In genomic region chr2:235080108-235080507, GRCh38 we compare ENCODE assay signal across 22 cellular contexts.
"Had no signal": no experiment of that assay in that cellular context is flagged by ENCODE, and none has a peak within 500 bp of the region (broad histone marks: within the 10 kb centered on the region; RNA-seq: fewer than 3 reads in every experiment).

No MANE protein-coding gene starts in this region.

- H3K4me3 Mint-ChIP-seq: activated CD4-positive, alpha-beta memory T cell treated with anti-CD3 and anti-CD28 coated beads, Interleukin-2, amount 10 ng/mL, durations not matched to agents 7 days and 5 days; endodermal cell; naive B cell; neural crest cell; T-helper 17 cell; type B pancreatic cell had no signal

- H3K27ac ChIP-seq: adrenal gland, coronary artery, epithelial cell of prostate, lower lobe of right lung, sigmoid colon, testis, vagina had no signal

- H3K27ac Mint-ChIP-seq: activated CD4-positive, alpha-beta memory T cell treated with anti-CD3 and anti-CD28 coated beads, Interleukin-2, amount 10 ng/mL, durations not matched to agents 7 days and 5 days; activated naive CD4-positive, alpha-beta T cell treated with anti-CD3 and anti-CD28 coated beads, Interleukin-2, amount 50 U/mL, for 72 hours; endodermal cell; naive B cell; T-helper 17 cell; type B pancreatic cell had no signal

- H3K36me3 Mint-ChIP-seq: activated naive CD4-positive, alpha-beta T cell treated with anti-CD3 and anti-CD28 coated beads, Interleukin-2, amount 50 U/mL, for 72 hours; type B pancreatic cell had no signal

- H3K4me3 ChIP-seq: adrenal gland, coronary artery, lower lobe of right lung, sigmoid colon, testis, vagina had no signal

- DNase-seq: activated CD4-positive, alpha-beta memory T cell treated with anti-CD3 and anti-CD28 coated beads, Interleukin-2, amount 10 ng/mL, durations not matched to agents 7 days and 5 days; activated CD4-positive, alpha-beta T cell treated with anti-CD3 and anti-CD28 coated beads for 48 hours; activated CD4-positive, CD25-positive, alpha-beta regulatory T cell; activated gamma-delta T cell treated with Interleukin-2 at 50 U/mL for 16 hours; adrenal gland; cerebellar nuclear complex; foreskin melanocyte; lower lobe of right lung; naive B cell; sigmoid colon; stimulated activated CD4-positive, alpha-beta T cell treated with anti-CD3 and anti-CD28 coated beads, Interleukin-4, amount 100 ng/mL, for 1 hour; stimulated activated naive CD4-positive, alpha-beta T cell; T-helper 17 cell; testis had no signal

- ATAC-seq: activated naive CD4-positive, alpha-beta T cell treated with anti-CD3 and anti-CD28 coated beads, Interleukin-2, amount 50 U/mL, for 72 hours; left lobe of liver; lower lobe of right lung; T-helper 17 cell had no signal

- H3K36me3 ChIP-seq: adrenal gland, lower lobe of right lung, sigmoid colon, vagina had no signal

- H3K27me3 Mint-ChIP-seq: activated CD4-positive, alpha-beta memory T cell treated with anti-CD3 and anti-CD28 coated beads, Interleukin-2, amount 10 ng/mL, durations not matched to agents 7 days and 5 days; T-helper 17 cell; type B pancreatic cell had no signal

- H3K27me3 ChIP-seq: adrenal gland, sigmoid colon, testis, vagina had no signal

- H3K4me1 ChIP-seq: adrenal gland, lower lobe of right lung, sigmoid colon, testis, vagina had no signal

- H3K9me3 ChIP-seq: adrenal gland, lower lobe of right lung, sigmoid colon, testis, vagina had no signal

- H3K4me1 Mint-ChIP-seq: activated CD4-positive, alpha-beta memory T cell treated with anti-CD3 and anti-CD28 coated beads, Interleukin-2, amount 10 ng/mL, durations not matched to agents 7 days and 5 days; naive B cell; neural crest cell; T-helper 17 cell had no signal

- H3K9me3 Mint-ChIP-seq: activated CD4-positive, alpha-beta memory T cell treated with anti-CD3 and anti-CD28 coated beads, Interleukin-2, amount 10 ng/mL, durations not matched to agents 7 days and 5 days; activated naive CD4-positive, alpha-beta T cell treated with anti-CD3 and anti-CD28 coated beads, Interleukin-2, amount 50 U/mL, for 72 hours had no signal
